29 cellular contexts compared by ENCODE assay signal in the genomic region with DNA sequence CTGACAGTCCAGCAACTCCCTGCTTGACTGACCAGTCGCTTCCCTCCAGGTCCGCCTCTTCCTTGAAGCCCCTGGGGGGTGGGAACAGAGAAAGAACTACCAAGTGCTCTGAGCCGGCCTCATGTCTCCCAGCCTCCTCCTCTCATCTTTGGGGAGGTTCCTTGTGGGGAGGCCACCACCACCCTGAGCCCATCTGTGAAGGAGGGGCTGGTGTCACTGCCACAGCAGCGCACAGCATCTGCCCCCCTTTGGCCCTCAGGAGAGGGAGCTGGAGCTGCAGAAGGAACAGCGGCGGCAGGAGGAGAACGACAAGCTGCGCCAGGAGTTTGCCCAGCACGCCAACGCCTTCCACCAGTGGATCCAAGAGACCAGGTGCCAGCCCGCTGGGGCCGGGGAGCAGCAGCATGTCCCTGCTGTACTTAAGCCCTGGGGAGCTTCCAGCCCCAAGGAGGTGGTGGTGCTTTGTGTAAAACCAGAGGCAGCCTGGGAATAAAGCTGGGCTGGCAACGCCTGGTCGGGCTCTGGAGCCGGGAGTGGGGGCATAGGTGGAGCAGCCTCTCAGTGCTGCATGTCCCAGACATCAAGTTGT. TPM values are rescaled to one million over a fixed set of nuclear protein-coding genes. Genes with fewer than 3 reads are reported as not detected.
DNase-seq lines count a peak whose midpoint lies in the region; ATAC-seq, FAIRE-seq and TF ChIP-seq lines count a peak whose summit lies in the region.
"Had no signal": no experiment of that assay in that cellular context is flagged by ENCODE, and none has a peak within 500 bp of the region (broad histone marks: within the 10 kb centered on the region; RNA-seq: fewer than 3 reads in every experiment).

No MANE protein-coding gene starts in this region.

- H3K27ac ChIP-seq in BLaER1 (no peak overlapping the region), Peyer's patch (no peak overlapping the region), H1 (ENCODE audit: low read depth, low read length) (no peak overlapping the region), sigmoid colon (no peak overlapping the region)

- no peak overlapping the region for H2BK120ac ChIP-seq in H1 (replicated peaks; ENCODE audit: low read depth, low read length)

- H2AK5ac ChIP-seq in H1 (ENCODE audit: low read depth, low read length), result no peak overlapping the region

- H3K23ac ChIP-seq in H1 (ENCODE audit: insufficient read length), result no peak overlapping the region

- H3K4me1 ChIP-seq in BLaER1 (no peaks in the 10 kb centered on the region), Peyer's patch (peaks cover 0 to 12% (median 0%) of the 10 kb centered on the region in 4 donors), H1 (replicated peaks in 1 of 4; ENCODE audit: control insufficient read depth in 3 of 4, insufficient read depth in 4 of 4, low read length in 3 of 4) (no peaks in the 10 kb centered on the region), sigmoid colon (peaks cover 0 to 12% (median 7%) of the 10 kb centered on the region in 4 donors)

- intact Hi-C loops in sigmoid colon (cut with DNase I), result no loop called here

- no peak overlapping the region for H3K4me2 ChIP-seq in BLaER1
- no peak overlapping the region for H3K4me2 ChIP-seq in H1 (ENCODE audit: insufficient read depth in 1 of 2, low read depth in 2 of 2, low read length in 2 of 2)
- H3K4me2 ChIP-seq: smooth muscle cell had no signal

- ATAC-seq in HG02588 (IDR thresholded peaks at IDR 0.05; ENCODE audit: unreplicated experiment), result no peak
- no peak for ATAC-seq in GM18858 (IDR thresholded peaks at IDR 0.05; ENCODE audit: unreplicated experiment)
- ATAC-seq: activated CD4-positive, alpha-beta T cell treated with anti-CD3 and anti-CD28 coated beads for 36 hours; mucosa of descending colon; natural killer cell treated with Interleukin-12 subunit alpha and Interleukin-12 subunit beta and Interleukin-15 and Interleukin-18, amount 100 ng/mL, for 72 hours; stimulated activated naive CD8-positive, alpha-beta T cell treated with anti-CD3 and anti-CD28 coated beads, Interleukin-15, amount 100 ng/mL, for 72 hours had no signal

- TF ChIP-seq RAD21 in H1 (IDR thresholded peaks at IDR 0.05 in 1 of 2, conservative IDR thresholded peaks at IDR 0.05 in 1 of 2; ENCODE audit: low read depth in 2 of 2, low read length in 2 of 2), result no peak

- TF ChIP-seq POLR2A in Peyer's patch (IDR thresholded peaks at IDR 0.05), result no peak
- TF ChIP-seq POLR2A in H1 (IDR thresholded peaks at IDR 0.05; ENCODE audit: control extremely low read depth in 1 of 2, low read depth in 2 of 2, low read length in 2 of 2), result no peak
- no peak for TF ChIP-seq POLR2A in sigmoid colon (IDR thresholded peaks at IDR 0.05)

- no peak overlapping the region for H2BK15ac ChIP-seq in H1 (ENCODE audit: low read length)

- H4K91ac ChIP-seq in H1 (replicated peaks; ENCODE audit: insufficient read length, low read length), result no peak overlapping the region

- TF ChIP-seq CTCF in Peyer's patch (IDR thresholded peaks at IDR 0.05), result no peak
- no peak for TF ChIP-seq CTCF in H1 (IDR thresholded peaks at IDR 0.05; ENCODE audit: control extremely low read depth in 1 of 3, insufficient read depth in 1 of 3, low read depth in 1 of 3, low read length in 3 of 3)
- no peak for TF ChIP-seq CTCF in sigmoid colon (IDR thresholded peaks at IDR 0.05)

- H3K4me3 ChIP-seq in BLaER1 (no peak overlapping the region), Peyer's patch (no peak overlapping the region), H1 (ENCODE audit: extremely low read depth in 1 of 4, insufficient read depth in 2 of 4, low read depth in 3 of 4, low read length in 4 of 4) (no peak overlapping the region), sigmoid colon (no peak overlapping the region)
- H3K4me3 ChIP-seq: esophagus muscularis mucosa, heart left ventricle, mucosa of descending colon, smooth muscle cell, tibial artery, vagina had no signal

- no peak overlapping the region for H3K4ac ChIP-seq in H1 (replicated peaks; ENCODE audit: insufficient read length, low read depth, low read length)

- no peak overlapping the region for H3K14ac ChIP-seq in H1 (ENCODE audit: insufficient read length)

- no peak for FAIRE-seq in H1 (lab: Jason Lieb, UNC)
- FAIRE-seq: endometrium, keratinocyte had no signal

- no peak overlapping the region for H3K56ac ChIP-seq in H1 (replicated peaks; ENCODE audit: insufficient read length, low read depth, low read length)

- H3K79me2 ChIP-seq in H1 (ENCODE audit: control insufficient read depth in 1 of 2, insufficient read depth in 2 of 2, low read length in 2 of 2), result no peaks in the 10 kb centered on the region

- CTCF ChIA-PET in H1 (lab: Charles Lee; ENCODE audit: partially characterized antibody), result no interaction called here

- H2BK5ac ChIP-seq in H1 (ENCODE audit: low read depth, low read length), result no peak overlapping the region

- H3K9me3 ChIP-seq in BLaER1 (no peaks in the 10 kb centered on the region), Peyer's patch (no peaks in the 10 kb centered on the region), H1 (ENCODE audit: insufficient read depth in 2 of 2, low read depth in 1 of 2, low read length in 1 of 2) (no peaks in the 10 kb centered on the region), sigmoid colon (no peaks in the 10 kb centered on the region)
- H3K9me3 ChIP-seq: esophagus muscularis mucosa, heart left ventricle, mucosa of descending colon, tibial artery, vagina had no signal

- no peak overlapping the region for H2BK12ac ChIP-seq in H1 (ENCODE audit: low read depth, low read length)

- POLR2A ChIA-PET in H1 (lab: Charles Lee; ENCODE audit: partially characterized antibody), result no interaction called here

- DNase-seq in Peyer's patch (peak in 2 of 3 donors; percentile 36 to 43), H1 (ENCODE audit: low read depth in 1 of 2, low spot score in 2 of 2) (no peak), sigmoid colon (peak; percentile 63), NCI-H1436 (lab: John Stamatoyannopoulos, UW) (no peak)
- DNase-seq: activated CD4-positive, alpha-beta T cell treated with anti-CD3 and anti-CD28 coated beads for 36 hours; activated effector memory CD4-positive, alpha-beta T cell treated with anti-CD3 and anti-CD28 coated beads, Interleukin-2, amount 50 U/mL, for 16 hours; activated naive CD8-positive, alpha-beta T cell treated with anti-CD3 and anti-CD28 coated beads, Interleukin-2, amount 10 ng/mL, durations not matched to agents 7 days and 5 days; central memory CD4-positive, alpha-beta T cell; dermis blood vessel endothelial cell; DMS79 treated with DMSO at 0.1 percent for 48 hours; foreskin fibroblast; GDM1; heart left ventricle; mucosa of descending colon; NCI-H146; NCI-H345; SHP77 treated with DMSO at 0.1 percent for 48 hours; stimulated activated CD4-positive, alpha-beta T cell treated with anti-CD3 and anti-CD28 coated beads, Interleukin-1b, Interleukin-23, amount 100 ng/mL, for 48 hours; stimulated activated naive CD8-positive, alpha-beta T cell treated with anti-CD3 and anti-CD28 coated beads, Interleukin-15, amount 100 ng/mL, for 72 hours; tibial artery had no signal

- H3K9ac ChIP-seq in BLaER1, result 0 out of 2 replicates have a peak overlapping the region, but pooled peaks have one; percentile 15
- no peak overlapping the region for H3K9ac ChIP-seq in H1 (replicated peaks in 1 of 4; ENCODE audit: extremely low read depth in 1 of 4, low read depth in 3 of 4, low read length in 3 of 4)

- no peak overlapping the region for H2BK20ac ChIP-seq in H1 (ENCODE audit: low read length)

- no peak for TF ChIP-seq EP300 in H1 (IDR thresholded peaks at IDR 0.05; ENCODE audit: borderline replicate concordance in 1 of 2, low read depth in 2 of 2, low read length in 2 of 2)
- TF ChIP-seq EP300 in sigmoid colon (IDR thresholded peaks at IDR 0.05), result no peak

- WGBS in H1 (ENCODE audit: extremely low coverage in 1 of 2, insufficient coverage in 1 of 2, insufficient read length in 1 of 2, insufficient replicate concordance in 2 of 2, low coverage in 1 of 2, low lambda C conversion rate in 2 of 2, missing lambda C conversion rate in 1 of 2), 2 experiments, result 95% methylated on average over 15 of the region's 15 CpGs; no CpG with 5 or more reads in 1 of the 2 experiments
- WGBS in sigmoid colon, 2 donors, result 94 to 96% methylated on average over 15 of the region's 15 CpGs

- H3K27me3 ChIP-seq in BLaER1 (no peaks in the 10 kb centered on the region), Peyer's patch (no peaks in the 10 kb centered on the region), H1 (replicated peaks in 1 of 4; ENCODE audit: control insufficient read depth in 3 of 4, extremely low read depth in 1 of 4, insufficient read depth in 3 of 4, low read length in 3 of 4) (no peaks in the 10 kb centered on the region), sigmoid colon (no peaks in the 10 kb centered on the region)
- H3K27me3 ChIP-seq: esophagus muscularis mucosa, heart left ventricle, tibial artery, vagina had no signal

- H4K5ac ChIP-seq in H1 (ENCODE audit: insufficient read length, low read depth, low read length), result no peak overlapping the region

- H3K36me3 ChIP-seq in BLaER1 (peaks cover 100% of the 10 kb centered on the region), Peyer's patch (peaks cover 0 to 97% (median 0%) of the 10 kb centered on the region in 3 donors), H1 (ENCODE audit: control insufficient read depth in 2 of 4, insufficient read depth in 4 of 4, low read length in 3 of 4) (peaks cover 17 to 42% (median 33%) of the 10 kb centered on the region in 4 experiments), sigmoid colon (peaks cover 73 to 100% (median 82%) of the 10 kb centered on the region in 4 donors)

- H4K8ac ChIP-seq in H1 (ENCODE audit: extremely low read depth, insufficient read depth, low read length), result peak overlapping the region; percentile 41; the same call in 1 of the 2 replicates

- H4K20me1 ChIP-seq in BLaER1, result peaks cover 55% of the 10 kb centered on the region
- H4K20me1 ChIP-seq in H1 (replicated peaks in 1 of 2; ENCODE audit: control insufficient read depth in 1 of 2, insufficient read depth in 2 of 2, low read length in 2 of 2), result peaks cover 3 to 16% of the 10 kb centered on the region in 2 experiments

- no peaks in the 10 kb centered on the region for H3K23me2 ChIP-seq in H1 (ENCODE audit: low read depth, low read length)

- H2AFZ ChIP-seq in H1 (ENCODE audit: low read length), result no peak overlapping the region

- H3K79me1 ChIP-seq in H1 (ENCODE audit: low read depth, low read length), result peaks cover 5% of the 10 kb centered on the region

- H3K18ac ChIP-seq in H1 (ENCODE audit: extremely low read depth, low read length), result no peak overlapping the region

RNA-seq across cellular contexts. Expression of a gene that starts 29.4 kb away (rescaled TPM):
- 100 to 1,000 TPM in 1 of 4 donors, 10 to 100 TPM in 3; 71.9 to 103 (median 95.8) TPM for total RNA-seq in Peyer's patch
- total RNA-seq in H1 (2021; fragmentation: NEBNext Ultra II Directional; extraction: Animal tissue kit (Norgen Biotek cat#: 25700)), result 58.0 and 60.4 TPM in 2 replicates
- polyA plus RNA-seq in H1 (2011; rRNA removed), result 78.5 and 113 TPM in 2 replicates
- 112 TPM for polyA plus RNA-seq in H1 (2011; cell fraction: cytosol; rRNA removed)
- polyA plus RNA-seq in H1 (2011; cell fraction: nucleus; rRNA removed), result 203 TPM
- 31.8 to 74.2 TPM (median 69.7 TPM) in 4 replicates for polyA plus RNA-seq in H1 (2012, experiment 1 of 2)
- 67.0 TPM for polyA plus RNA-seq in H1 (2012, experiment 2 of 2)
- polyA plus RNA-seq in H1 (2013, experiment 1 of 2), result 27.5 TPM
- 25.5 TPM for polyA plus RNA-seq in H1 (2013, experiment 2 of 2)
- 27.1 and 35.1 TPM in 2 replicates for polyA minus RNA-seq in H1 (2011; rRNA and poly(A)+ RNA removed)
- 49.7 TPM for polyA minus RNA-seq in H1 (2011; cell fraction: cytosol; rRNA and poly(A)+ RNA removed)
- 59.3 TPM for polyA minus RNA-seq in H1 (2011; cell fraction: nucleus; rRNA and poly(A)+ RNA removed)
- 10 to 100 TPM; 21.6 to 33.0 (median 27.0) TPM for total RNA-seq in sigmoid colon
- polyA plus RNA-seq in sigmoid colon, result 10 to 100 TPM; 39.6 to 87.4 (median 43.9) TPM

Comparison
In these comparisons a context has a peak if more than half of its experiments do, and no peak if none do; other contexts are left out.
1. DNase-seq: peak in Peyer's patch (2 of 3) and sigmoid colon (single experiment); none in H1 (0 of 2) and NCI-H1436 (single experiment).